Comparison of ENCODE assay signal across 7 cellular contexts in the genomic region with DNA sequence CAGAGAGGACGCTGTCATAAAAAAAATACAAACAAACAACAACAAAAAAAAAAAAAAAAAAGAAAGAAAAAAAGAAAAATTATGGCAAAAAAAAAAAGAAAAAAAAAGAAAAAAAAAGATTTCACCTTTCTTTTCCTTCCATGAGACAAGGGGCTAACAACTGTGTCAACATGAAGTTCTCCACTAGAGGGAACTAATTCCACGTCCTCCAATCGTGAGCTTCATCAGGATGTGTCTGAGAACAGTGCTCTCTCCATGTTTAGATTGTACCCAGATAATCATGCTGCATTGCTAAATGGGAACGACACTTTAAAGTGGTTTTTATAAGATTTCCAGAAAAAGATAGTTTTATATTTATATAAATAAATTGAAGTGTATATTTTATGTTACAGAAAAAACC.
A peak's percentile ranks its signal among the peaks of the same experiment; 100 is the strongest.
DNase-seq lines count a peak whose midpoint lies in the region; ATAC-seq and TF ChIP-seq lines count a peak whose summit lies in the region.

No MANE protein-coding gene starts in this region.

- DNase-seq in GM06990 (ENCODE audit: extremely low read depth, insufficient read length) (no peak), NCI-H526 treated with DMSO at 0.1 percent for 48 hours (lab: John Stamatoyannopoulos, UW) (peak; percentile 29), brain pericyte (ENCODE audit: low read depth, low spot score) (peak; percentile 31), islet precursor cell (peak; percentile 72), transverse colon (no peak)

- H3K9me3 ChIP-seq in transverse colon: no peaks in the 10 kb centered on the region

- TF ChIP-seq CTCF in GM06990 (IDR thresholded peaks at IDR 0.05; ENCODE audit: insufficient read depth, low read length, poor library complexity, severe bottlenecking) (peak; percentile 66), transverse colon (IDR thresholded peaks at IDR 0.05) (peak; percentile 51 to 78 (median 60))

- TF ChIP-seq POLR2A in transverse colon (IDR thresholded peaks at IDR 0.05): no peak

- H3K27me3 ChIP-seq in GM06990 (replicated peaks; ENCODE audit: control insufficient read depth, insufficient read depth, low read length) (no peaks in the 10 kb centered on the region), transverse colon (no peaks in the 10 kb centered on the region)

- H3K36me3 ChIP-seq in GM06990 (ENCODE audit: control insufficient read depth, insufficient read depth, low read length): no peaks in the 10 kb centered on the region
- H3K36me3 ChIP-seq in transverse colon: no peaks in the 10 kb centered on the region

- ATAC-seq in GM21447 (IDR thresholded peaks at IDR 0.05; ENCODE audit: unreplicated experiment) (peak; percentile 91), HG03558 (IDR thresholded peaks at IDR 0.05; ENCODE audit: extremely low read depth, unreplicated experiment) (peak; percentile 84)

- no peak overlapping the region for H3K27ac ChIP-seq in transverse colon

- intact Hi-C loops in transverse colon (cut with DNase I; ENCODE audit: low total_unique reads): no loop called here

- 1 to 3% methylated on average over 4 of the region's 4 CpGs for WGBS in transverse colon (ENCODE audit: low coverage in 1 of 2), 2 donors

- in situ Hi-C loops in transverse colon (cut with MboI; ENCODE audit: low pct_ligation_motif_present in 1 of 4, low pct_unique_long_range_greater_than_20kb in 1 of 4, low sequenced_read_pairs in 3 of 4): loop anchor here (10.0 to 25.0 kb wide), 4 partner anchors 111 to 846 kb away; no protein-coding TSS in a partner anchor

- TF ChIP-seq EP300 in transverse colon (IDR thresholded peaks at IDR 0.05; ENCODE audit: low read depth): no peak

- H3K4me3 ChIP-seq in GM06990 (replicated peaks; ENCODE audit: low read depth, low read length) (no peak overlapping the region), transverse colon (no peak overlapping the region)

- peaks cover 0 to 10% (median 0%) of the 10 kb centered on the region in 4 donors for H3K4me1 ChIP-seq in transverse colon

Comparison
In these comparisons a context has a peak if more than half of its experiments do, and no peak if none do; other contexts are left out.
1. DNase-seq: peak in NCI-H526 treated with DMSO at 0.1 percent for 48 hours (single experiment), brain pericyte (single experiment) and islet precursor cell (single experiment); none in GM06990 (single experiment) and transverse colon (single experiment).